In genomic region chr2:237156131-237156856, GRCh38 we compare ENCODE assay signal across 10 cellular contexts.
DNase-seq lines count a peak whose midpoint lies in the region; ATAC-seq and TF ChIP-seq lines count a peak whose summit lies in the region.
"Had no signal": no experiment of that assay in that cellular context is flagged by ENCODE, and none has a peak within 500 bp of the region (broad histone marks: within the 10 kb centered on the region; RNA-seq: fewer than 3 reads in every experiment).

No MANE protein-coding gene starts in this region.

- H3K27me3 Mint-ChIP-seq in CD8-positive, alpha-beta T cell (ENCODE audit: low read depth), result no peaks in the 10 kb centered on the region
- H3K27me3 Mint-ChIP-seq in WTC11 (ENCODE audit: low read depth) (no peaks in the 10 kb centered on the region; the same call in 1 of the 2 replicates), nephron progenitor cell (ENCODE audit: low read depth, poor library complexity) (peaks cover 8% of the 10 kb centered on the region)

- H3K36me3 ChIP-seq in CD8-positive, alpha-beta T cell (ENCODE audit: insufficient read depth, low read length), result no peaks in the 10 kb centered on the region

- no peak for TF ChIP-seq POLR2A in erythroblast (IDR thresholded peaks at IDR 0.05; ENCODE audit: low read length)

- peak; percentile 26 for ATAC-seq in CD8-positive, alpha-beta T cell
- peak; percentile 16; the same call in 1 of the 2 replicates for ATAC-seq in WTC11
- no peak for ATAC-seq in HG03095 (IDR thresholded peaks at IDR 0.05; ENCODE audit: unreplicated experiment)

- H3K9me3 Mint-ChIP-seq in CD8-positive, alpha-beta T cell, result no peaks in the 10 kb centered on the region
- H3K9me3 Mint-ChIP-seq in WTC11 (peaks cover 13% of the 10 kb centered on the region), nephron progenitor cell (peaks cover 5% of the 10 kb centered on the region)
- H3K9me3 Mint-ChIP-seq: natural killer cell treated with Interleukin-12 subunit alpha and Interleukin-12 subunit beta and Interleukin-15 and Interleukin-18, amount 100 ng/mL, for 72 hours had no signal

- no peak overlapping the region for H3K4me3 ChIP-seq in CD8-positive, alpha-beta T cell (ENCODE audit: low read depth, low read length)
- no peak overlapping the region for H3K4me3 ChIP-seq in fibroblast of villous mesenchyme (ENCODE audit: low read depth, low read length)

- no peak for TF ChIP-seq CTCF in CD8-positive, alpha-beta T cell (IDR thresholded peaks at IDR 0.05)
- TF ChIP-seq CTCF in WTC11 (IDR thresholded peaks at IDR 0.05) (no peak), fibroblast of villous mesenchyme (IDR thresholded peaks at IDR 0.05; ENCODE audit: insufficient read depth, low read depth, low read length) (no peak), nephron progenitor cell (IDR thresholded peaks at IDR 0.05) (no peak)

- intact Hi-C loops in CD8-positive, alpha-beta T cell (cut with DNase I, micrococcal nuclease), result no loop called here

- no peak for DNase-seq in CD8-positive, alpha-beta T cell
- DNase-seq in WTC11 (ENCODE audit: low spot score), result no peak
- peak; percentile 85 for DNase-seq in fibroblast of villous mesenchyme (ENCODE audit: low read depth)
- peak; percentile 53 to 64 for DNase-seq in stimulated activated CD4-positive, alpha-beta T cell treated with anti-CD3 and anti-CD28 coated beads, Interleukin-15, amount 100 ng/mL, for 48 hours (ENCODE audit: low read depth in 2 of 2)
- DNase-seq in cerebellar cortex (ENCODE audit: low spot score), result no peak
- no peak for DNase-seq in nephron progenitor cell
- DNase-seq in erythroblast (lab: John Stamatoyannopoulos, UW), result no peak

- peaks cover 22% of the 10 kb centered on the region for H3K4me1 Mint-ChIP-seq in CD8-positive, alpha-beta T cell (ENCODE audit: low read depth)
- H3K4me1 Mint-ChIP-seq in WTC11, result peaks cover 20% of the 10 kb centered on the region
- peaks cover 34% of the 10 kb centered on the region for H3K4me1 Mint-ChIP-seq in nephron progenitor cell

- H3K27ac Mint-ChIP-seq in CD8-positive, alpha-beta T cell, result no peak overlapping the region
- H3K27ac Mint-ChIP-seq in WTC11, result no peak overlapping the region
- H3K27ac Mint-ChIP-seq in nephron progenitor cell, result no peak overlapping the region
- H3K27ac Mint-ChIP-seq: natural killer cell treated with Interleukin-12 subunit alpha and Interleukin-12 subunit beta and Interleukin-15 and Interleukin-18, amount 100 ng/mL, for 72 hours had no signal

- no peaks in the 10 kb centered on the region for H3K36me3 Mint-ChIP-seq in CD8-positive, alpha-beta T cell
- peaks cover 3% of the 10 kb centered on the region; the same call in 1 of the 2 replicates for H3K36me3 Mint-ChIP-seq in WTC11
- no peaks in the 10 kb centered on the region for H3K36me3 Mint-ChIP-seq in nephron progenitor cell (ENCODE audit: low read depth)
- H3K36me3 Mint-ChIP-seq: natural killer cell treated with Interleukin-12 subunit alpha and Interleukin-12 subunit beta and Interleukin-15 and Interleukin-18, amount 100 ng/mL, for 72 hours had no signal

- H3K9me3 ChIP-seq in CD8-positive, alpha-beta T cell (ENCODE audit: low read length), result no peaks in the 10 kb centered on the region

- H3K4me1 ChIP-seq in CD8-positive, alpha-beta T cell (ENCODE audit: insufficient read depth, low read length), result peaks cover 14% of the 10 kb centered on the region

- POLR2A ChIA-PET in CD8-positive, alpha-beta T cell (lab: Charles Lee), result interaction anchor here (1.0 kb wide), 1 partner anchor 9 kb away, joined by 3 read pairs; no protein-coding TSS in a partner anchor
- POLR2A ChIA-PET in WTC11 (lab: Charles Lee), result interaction anchor here (0.6 kb wide), 1 partner anchor 351 kb away, joined by 7 read pairs; no protein-coding TSS in a partner anchor

- CTCF ChIA-PET in CD8-positive, alpha-beta T cell (lab: Charles Lee), result interaction anchor here (1.2 to 4.6 kb wide), 3 partner anchors 265 to 415 kb away, joined by 3 to 54 read pairs (median 5); no protein-coding TSS in a partner anchor
- CTCF ChIA-PET in WTC11 (lab: Charles Lee), result interaction anchor here (0.6 to 3.5 kb wide), 9 partner anchors 9 to 416 kb away, joined by 3 to 13 read pairs (median 4); no protein-coding TSS in a partner anchor

- H3K27ac ChIP-seq in CD8-positive, alpha-beta T cell (ENCODE audit: low read depth, low read length), result no peak overlapping the region
- H3K27ac ChIP-seq: VCaP had no signal

- no peak overlapping the region for H3K4me3 Mint-ChIP-seq in CD8-positive, alpha-beta T cell
- H3K4me3 Mint-ChIP-seq in WTC11, result no peak overlapping the region
- H3K4me3 Mint-ChIP-seq in nephron progenitor cell, result no peak overlapping the region
- H3K4me3 Mint-ChIP-seq: natural killer cell treated with Interleukin-12 subunit alpha and Interleukin-12 subunit beta and Interleukin-15 and Interleukin-18, amount 100 ng/mL, for 72 hours had no signal

- no peaks in the 10 kb centered on the region for H3K27me3 ChIP-seq in CD8-positive, alpha-beta T cell (ENCODE audit: insufficient read depth, low read length)

TF ChIP-seq in WTC11, 78 proteins besides CTCF, POLR2A, EP300 and RAD21:
- TF ChIP-seq ZNF425 (CRISPR knock-in tag; conservative IDR thresholded peaks at IDR 0.05) (no peak), FOXJ3 (CRISPR knock-in tag; IDR thresholded peaks at IDR 0.05; ENCODE audit: borderline replicate concordance) (no peak), ZNF671 (CRISPR knock-in tag; IDR thresholded peaks at IDR 0.05) (no peak)

Comparison
In these comparisons a context has a peak if more than half of its experiments do, and no peak if none do; other contexts are left out.
1. DNase-seq: peak in fibroblast of villous mesenchyme (single experiment) and stimulated activated CD4-positive, alpha-beta T cell treated with anti-CD3 and anti-CD28 coated beads, Interleukin-15, amount 100 ng/mL, for 48 hours (2 of 2); none in CD8-positive, alpha-beta T cell (0 of 7), WTC11 (single experiment), cerebellar cortex (single experiment), nephron progenitor cell (single experiment) and erythroblast (0 of 2).